In genomic region chr17:42677012-42677857, GRCh38 we compare ENCODE assay signal across 1 cellular context.
TF ChIP-seq lines count a peak whose summit lies in the region.

No MANE protein-coding gene starts in this region.

TF ChIP-seq in K562, 482 proteins besides CTCF, POLR2A, EP300 and RAD21 (continued from another document and continues in another):
- TF ChIP-seq CCAR2 (IDR thresholded peaks at IDR 0.05; ENCODE audit: low read depth, low read length) (no peak), SLC30A9 (CRISPR knock-in tag; IDR thresholded peaks at IDR 0.05) (no peak), MLX (CRISPR knock-in tag; conservative IDR thresholded peaks at IDR 0.05) (no peak), HMG20A (CRISPR knock-in tag; conservative IDR thresholded peaks at IDR 0.05) (no peak), TFE3 (CRISPR knock-in tag; IDR thresholded peaks at IDR 0.05) (no peak), MITF (IDR thresholded peaks at IDR 0.05) (0 out of 2 replicates have a peak, but pooled peaks have one; percentile 16), ZNF77 (CRISPR knock-in tag; IDR thresholded peaks at IDR 0.05) (no peak), FOXK1 (CRISPR knock-in tag; IDR thresholded peaks at IDR 0.05; ENCODE audit: borderline replicate concordance) (no peak), ILK (tag; IDR thresholded peaks at IDR 0.05; ENCODE audit: borderline replicate concordance, low read depth) (no peak), ZNF561 (CRISPR knock-in tag; conservative IDR thresholded peaks at IDR 0.05) (no peak), POLR2AphosphoS5 (IDR thresholded peaks at IDR 0.05; ENCODE audit: control insufficient read depth, insufficient read depth, low read depth, low read length) (no peak), KLF13 (tag; IDR thresholded peaks at IDR 0.05; ENCODE audit: borderline replicate concordance, low read depth) (no peak), ZNF586 (CRISPR knock-in tag; conservative IDR thresholded peaks at IDR 0.05) (no peak), NBN (IDR thresholded peaks at IDR 0.05; ENCODE audit: low read depth) (peak; percentile 97), ZKSCAN8 (CRISPR knock-in tag; IDR thresholded peaks at IDR 0.05) (peak; percentile 36; the same call in 1 of the 2 replicates), HNRNPLL (IDR thresholded peaks at IDR 0.05; ENCODE audit: low read depth, low read length, poor library complexity, severe bottlenecking) (no peak), MCM7 (IDR thresholded peaks at IDR 0.05) (no peak), ZNF668 (CRISPR knock-in tag; IDR thresholded peaks at IDR 0.05) (no peak), PHF20 (IDR thresholded peaks at IDR 0.05; ENCODE audit: partially characterized antibody) (no peak), ZNF764 (CRISPR knock-in tag; IDR thresholded peaks at IDR 0.05; ENCODE audit: low read depth) (no peak), ZNF785 (CRISPR knock-in tag; IDR thresholded peaks at IDR 0.05) (no peak), SP1 (CRISPR knock-in tag; IDR thresholded peaks at IDR 0.05) (peak; percentile 65), ESRRA (IDR thresholded peaks at IDR 0.05; ENCODE audit: borderline replicate concordance, low read depth) (no peak), ARID1B (IDR thresholded peaks at IDR 0.05) (no peak), SRSF9 (IDR thresholded peaks at IDR 0.05; ENCODE audit: borderline replicate concordance, low read depth, low read length) (no peak), POLR2AphosphoS2 (IDR thresholded peaks at IDR 0.05; ENCODE audit: low read length) (no peak), XRCC4 (IDR thresholded peaks at IDR 0.05; ENCODE audit: extremely low read depth, insufficient read depth, insufficient read length) (no peak), STAT6 (CRISPR knock-in tag; IDR thresholded peaks at IDR 0.05) (no peak), ZBTB33 (CRISPR knock-in tag; IDR thresholded peaks at IDR 0.05) (no peak), GATAD2B (IDR thresholded peaks at IDR 0.05; ENCODE audit: borderline replicate concordance) (no peak), RNF2 (IDR thresholded peaks at IDR 0.05) (0 out of 2 replicates have a peak, but pooled peaks have one; percentile 10), JUNB (CRISPR knock-in tag; conservative IDR thresholded peaks at IDR 0.05) (no peak), STAT5A (IDR thresholded peaks at IDR 0.05; ENCODE audit: borderline replicate concordance, low read length) (no peak), E2F8 (IDR thresholded peaks at IDR 0.05; ENCODE audit: low read depth, partially characterized antibody) (no peak), ELK1 (CRISPR knock-in tag; IDR thresholded peaks at IDR 0.05) (no peak), ZBTB26 (CRISPR knock-in tag; IDR thresholded peaks at IDR 0.05) (0 out of 2 replicates have a peak, but pooled peaks have one; percentile 3), CLOCK (CRISPR knock-in tag; IDR thresholded peaks at IDR 0.05; ENCODE audit: borderline replicate concordance) (no peak), EZH2 (IDR thresholded peaks at IDR 0.05; ENCODE audit: borderline replicate concordance, low read depth, low read length) (no peak), CBX5 (IDR thresholded peaks at IDR 0.05; ENCODE audit: borderline replicate concordance, low read depth) (no peak), SMAD2 (IDR thresholded peaks at IDR 0.05; ENCODE audit: low read depth, low read length) (no peak), TAF9B (IDR thresholded peaks at IDR 0.05; ENCODE audit: partially characterized antibody) (no peak), MYBL2 (IDR thresholded peaks at IDR 0.05; ENCODE audit: low read depth) (no peak), MYBL2 (CRISPR knock-in tag; IDR thresholded peaks at IDR 0.05; ENCODE audit: borderline replicate concordance) (no peak), BHLHE40 (IDR thresholded peaks at IDR 0.05; ENCODE audit: low read length) (peak; percentile 46; the same call in 1 of the 2 replicates), ZFP1 (CRISPR knock-in tag; IDR thresholded peaks at IDR 0.05) (no peak), KDM4B (IDR thresholded peaks at IDR 0.05; ENCODE audit: borderline replicate concordance in 2 of 2, low read depth in 1 of 2) (no peak), HOMEZ (CRISPR knock-in tag; IDR thresholded peaks at IDR 0.05) (no peak), GTF2E2 (tag; IDR thresholded peaks at IDR 0.05) (0 out of 2 replicates have a peak, but pooled peaks have one; percentile 51), TRIM24 (IDR thresholded peaks at IDR 0.05) (no peak), HDAC6 (IDR thresholded peaks at IDR 0.05; ENCODE audit: low read depth, low read length) (no peak), SMARCB1 (IDR thresholded peaks at IDR 0.05; ENCODE audit: insufficient read length, low read depth) (no peak), E2F3 (CRISPR knock-in tag; IDR thresholded peaks at IDR 0.05) (no peak), NCOR1 (IDR thresholded peaks at IDR 0.05) (no peak)
